Comparison of ENCODE assay signal across 21 cellular contexts in genomic region chr1:211113566-211113965, GRCh38. TPM values are rescaled to one million over a fixed set of nuclear protein-coding genes. Genes with fewer than 3 reads are reported as not detected.
DNase-seq lines count a peak whose midpoint lies in the region; TF ChIP-seq lines count a peak whose summit lies in the region.
"Had no signal": no experiment of that assay in that cellular context is flagged by ENCODE, and none has a peak within 500 bp of the region (broad histone marks: within the 10 kb centered on the region; RNA-seq: fewer than 3 reads in every experiment).

No MANE protein-coding gene starts in this region.

- intact Hi-C loops in vagina (cut with DNase I), result no loop called here

- no peaks in the 10 kb centered on the region for H3K4me1 ChIP-seq in vagina
- H3K4me1 ChIP-seq: BE2C; BLaER1 treated with 17β-estradiol and CSF1 and Interleukin-3, amounts not matched to agents 10 nM and 100 nM had no signal

- H3K4me3 ChIP-seq in vagina (no peak overlapping the region), MG63 (no peak overlapping the region)
- H3K4me3 ChIP-seq: A549; BLaER1 treated with 17β-estradiol and CSF1 and Interleukin-3, amounts not matched to agents 10 nM and 100 nM; GM23338 had no signal

- H3K36me3 ChIP-seq in vagina (no peaks in the 10 kb centered on the region), MG63 (no peaks in the 10 kb centered on the region)
- H3K36me3 ChIP-seq: BE2C; BLaER1 treated with 17β-estradiol and CSF1 and Interleukin-3, amounts not matched to agents 10 nM and 100 nM had no signal

- H3K27me3 ChIP-seq in vagina (no peaks in the 10 kb centered on the region), MG63 (no peaks in the 10 kb centered on the region)
- H3K27me3 ChIP-seq: BLaER1 treated with 17β-estradiol and CSF1 and Interleukin-3, amounts not matched to agents 10 nM and 100 nM had no signal

- H3K9me3 ChIP-seq in vagina (no peaks in the 10 kb centered on the region), MG63 (no peaks in the 10 kb centered on the region; the same call in 1 of the 2 replicates)
- H3K9me3 ChIP-seq: A549; BE2C; BLaER1 treated with 17β-estradiol and CSF1 and Interleukin-3, amounts not matched to agents 10 nM and 100 nM had no signal

- H3K27ac ChIP-seq in vagina, result no peak overlapping the region
- H3K27ac ChIP-seq: A549; BLaER1 treated with 17β-estradiol and CSF1 and Interleukin-3, amounts not matched to agents 10 nM and 100 nM had no signal

- TF ChIP-seq POLR2A in vagina (IDR thresholded peaks at IDR 0.05), result no peak

- DNase-seq in EH (ENCODE audit: low read depth) (peak; percentile 32), ELR (ENCODE audit: low read depth) (peak; percentile 10), RPMI7951 (ENCODE audit: low read depth) (peak; percentile 95), islet precursor cell (peak; percentile 76), COLO668 (lab: John Stamatoyannopoulos, UW; ENCODE audit: unreplicated experiment) (no peak), vagina (ENCODE audit: extremely low spot score in 2 of 2) (no peak), MG63 (no peak)
- DNase-seq: 8988T; ACHN; AML-193; BE2C; Calu3; CD4-positive, alpha-beta T cell; CD8-positive, alpha-beta memory T cell; COR-L47; DMS79; GF-D8; H9 had no signal

- no peak for TF ChIP-seq CTCF in vagina (IDR thresholded peaks at IDR 0.05)

RNA-seq across cellular contexts. Expression of gene KCNH1, which starts 20.4 kb away (rescaled TPM):
- 1.3 and 1.6 TPM in 2 replicates for total RNA-seq in RPMI7951 (2014; rRNA removed; shearing (Covaris generic))
- total RNA-seq in vagina, result 3.9 TPM
- not detected in 2 replicates for total RNA-seq in MG63 (2014; rRNA removed; shearing (Covaris generic); ENCODE audit: low replicate concordance)
- total RNA-seq: Calu3; CD4-positive, alpha-beta T cell; CD8-positive, alpha-beta memory T cell had no signal

Comparison
In these comparisons a context has a peak if more than half of its experiments do, and no peak if none do; other contexts are left out.
1. DNase-seq: peak in EH (single experiment), ELR (single experiment), RPMI7951 (single experiment) and islet precursor cell (single experiment); none in COLO668 (single experiment), vagina (0 of 2) and MG63 (single experiment).